8 cellular contexts compared by ENCODE assay signal in the genomic region with DNA sequence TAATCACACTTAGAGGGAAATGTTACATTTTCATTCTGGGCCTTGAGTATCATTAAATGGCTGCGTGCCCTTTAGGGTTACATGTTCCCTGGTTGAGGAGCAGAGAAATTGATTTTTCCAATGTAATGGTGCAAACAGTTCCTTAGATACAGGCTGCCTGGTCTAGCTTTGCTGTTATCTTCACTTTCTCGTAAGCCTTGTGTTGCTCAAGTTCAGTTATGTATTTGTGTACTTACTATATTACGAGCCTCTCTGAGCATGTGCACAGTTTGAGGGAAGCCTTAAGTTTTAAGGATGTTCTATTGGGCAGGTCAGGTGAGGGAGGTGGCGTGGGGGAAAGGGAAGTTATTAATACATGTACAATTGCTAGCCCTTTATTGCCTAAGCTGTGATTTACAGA.
"Had no signal": no experiment of that assay in that cellular context is flagged by ENCODE, and none has a peak within 500 bp of the region (broad histone marks: within the 10 kb centered on the region; RNA-seq: fewer than 3 reads in every experiment).

No MANE protein-coding gene starts in this region.

- ATAC-seq: HCT116 had no signal

- FAIRE-seq: HTR-8/SVneo had no signal

- H3K27ac ChIP-seq: GM23248 had no signal

- H3K4me3 ChIP-seq: GM23248, HAP-1 had no signal

- DNase-seq: GM23248, GOT3, H7, HFFc6, IMR-90 had no signal

- H3K4me1 ChIP-seq: HAP-1 had no signal

- H3K27ac Mint-ChIP-seq: HFFc6 had no signal

- H3K9me3 Mint-ChIP-seq: HFFc6 had no signal

- H3K9me3 ChIP-seq: HAP-1 had no signal

- H3K4me3 Mint-ChIP-seq: HFFc6 had no signal
